Comparison of ENCODE assay signal across 1 cellular context in the genomic region with DNA sequence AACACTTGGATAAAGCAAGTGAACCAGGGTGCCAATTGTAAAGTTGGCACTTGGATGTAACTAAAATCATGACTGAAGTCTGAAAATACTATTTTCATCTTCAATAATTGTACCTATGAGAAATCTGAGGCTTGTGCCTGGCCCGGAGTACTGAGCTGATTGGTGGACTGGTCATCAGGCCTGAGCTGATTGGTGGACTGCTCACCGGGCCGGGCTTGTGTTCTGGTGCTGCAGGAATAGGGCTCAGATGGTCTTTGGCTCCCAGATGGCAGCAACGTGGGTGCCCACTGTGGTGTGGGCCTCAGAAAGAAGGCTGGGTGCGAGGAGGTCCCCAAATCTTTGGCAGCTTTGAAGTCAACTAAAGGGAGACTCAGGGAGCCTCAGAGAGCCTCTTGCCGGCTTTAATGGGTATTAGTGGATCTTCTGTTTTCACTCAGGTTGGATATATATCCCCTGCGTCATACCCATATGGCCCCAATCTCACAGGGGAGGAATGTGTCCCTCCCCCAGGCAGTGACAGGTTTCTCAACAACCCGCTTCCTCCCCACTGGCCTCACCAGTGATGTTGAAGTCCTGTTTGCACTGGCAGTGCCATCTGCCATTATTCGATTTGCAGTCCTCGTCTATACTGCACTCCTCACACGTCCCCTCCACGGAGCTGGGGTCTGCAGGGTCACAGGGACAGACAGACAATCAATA.
TF ChIP-seq lines count a peak whose summit lies in the region.

No MANE protein-coding gene starts in this region.

TF ChIP-seq in HepG2, 621 proteins besides CTCF, POLR2A, EP300 and RAD21:
- TF ChIP-seq HMGA1 (CRISPR knock-in tag; conservative IDR thresholded peaks at IDR 0.05) (no peak), AKAP8 (CRISPR knock-in tag; IDR thresholded peaks at IDR 0.05) (no peak)
- TF ChIP-seq, protein P1, sequence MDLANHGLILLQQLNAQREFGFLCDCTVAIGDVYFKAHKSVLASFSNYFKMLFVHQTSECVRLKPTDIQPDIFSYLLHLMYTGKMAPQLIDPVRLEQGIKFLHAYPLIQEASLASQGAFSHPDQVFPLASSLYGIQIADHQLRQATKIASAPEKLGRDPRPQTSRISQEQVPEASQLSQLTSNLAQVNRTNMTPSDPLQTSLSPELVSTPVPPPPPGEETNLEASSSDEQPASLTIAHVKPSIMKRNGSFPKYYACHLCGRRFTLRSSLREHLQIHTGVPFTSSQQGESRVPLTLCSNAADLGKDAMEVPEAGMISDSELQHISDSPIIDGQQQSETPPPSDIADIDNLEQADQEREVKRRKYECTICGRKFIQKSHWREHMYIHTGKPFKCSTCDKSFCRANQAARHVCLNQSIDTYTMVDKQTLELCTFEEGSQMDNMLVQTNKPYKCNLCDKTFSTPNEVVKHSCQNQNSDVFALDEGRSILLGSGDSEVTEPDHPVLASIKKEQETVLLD (CRISPR knock-in tag; IDR thresholded peaks at IDR 0.05; ENCODE audit: low read depth): 0 out of 2 replicates have a peak, but pooled peaks have one; percentile 16
